Comparison of ENCODE assay signal across 10 cellular contexts in genomic region chr16:58516768-58517107, GRCh38. TPM values are rescaled to one million over a fixed set of nuclear protein-coding genes. Genes with fewer than 3 reads are reported as not detected.
DNase-seq lines count a peak whose midpoint lies in the region; ATAC-seq and FAIRE-seq lines count a peak whose summit lies in the region.
"Had no signal": no experiment of that assay in that cellular context is flagged by ENCODE, and none has a peak within 500 bp of the region (broad histone marks: within the 10 kb centered on the region; RNA-seq: fewer than 3 reads in every experiment).

No MANE protein-coding gene starts in this region.

- no peaks in the 10 kb centered on the region for H3K27me3 Mint-ChIP-seq in CD4-positive, alpha-beta memory T cell
- H3K27me3 Mint-ChIP-seq in activated naive CD8-positive, alpha-beta T cell treated with anti-CD3 and anti-CD28 coated beads, Interleukin-2, amount 10 ng/mL, durations not matched to agents 7 days and 5 days: no peaks in the 10 kb centered on the region
- no peaks in the 10 kb centered on the region for H3K27me3 Mint-ChIP-seq in naive thymus-derived CD8-positive, alpha-beta T cell

- peaks cover 28 to 40% of the 10 kb centered on the region in 2 donors for H3K36me3 Mint-ChIP-seq in CD4-positive, alpha-beta memory T cell
- H3K36me3 Mint-ChIP-seq in activated naive CD8-positive, alpha-beta T cell treated with anti-CD3 and anti-CD28 coated beads, Interleukin-2, amount 10 ng/mL, durations not matched to agents 7 days and 5 days: peaks cover 12% of the 10 kb centered on the region
- H3K36me3 Mint-ChIP-seq in naive thymus-derived CD8-positive, alpha-beta T cell: peaks cover 5 to 46% (median 14%) of the 10 kb centered on the region in 3 donors

- H3K4me1 ChIP-seq in CD4-positive, alpha-beta memory T cell (ENCODE audit: insufficient read depth, low read length): peaks cover 12% of the 10 kb centered on the region
- H3K4me1 ChIP-seq in HUES64 (ENCODE audit: insufficient read depth, low read length): peaks cover 7% of the 10 kb centered on the region; the same call in 1 of the 2 replicates

- H3K4me1 Mint-ChIP-seq in CD4-positive, alpha-beta memory T cell: peaks cover 10 to 32% (median 20%) of the 10 kb centered on the region in 4 donors
- peaks cover 23% of the 10 kb centered on the region for H3K4me1 Mint-ChIP-seq in activated naive CD8-positive, alpha-beta T cell treated with anti-CD3 and anti-CD28 coated beads, Interleukin-2, amount 10 ng/mL, durations not matched to agents 7 days and 5 days
- peaks cover 18 to 31% (median 21%) of the 10 kb centered on the region in 4 donors for H3K4me1 Mint-ChIP-seq in naive thymus-derived CD8-positive, alpha-beta T cell

- peaks cover 27% of the 10 kb centered on the region for H3K36me3 ChIP-seq in CD4-positive, alpha-beta memory T cell (ENCODE audit: insufficient read depth, low read length)
- H3K36me3 ChIP-seq in HUES64 (ENCODE audit: insufficient read depth, low read length): peaks cover 54% of the 10 kb centered on the region

- WGBS in HUES64: 94% methylated on average over 3 of the region's 4 CpGs

- ATAC-seq in activated naive CD8-positive, alpha-beta T cell treated with anti-CD3 and anti-CD28 coated beads, Interleukin-2, amount 10 ng/mL, durations not matched to agents 7 days and 5 days (ENCODE audit: low read depth): no peak
- no peak for ATAC-seq in naive thymus-derived CD8-positive, alpha-beta T cell
- ATAC-seq in GM21529 (IDR thresholded peaks at IDR 0.05; ENCODE audit: unreplicated experiment): no peak

- POLR2A ChIA-PET in CD4-positive, alpha-beta memory T cell (lab: Charles Lee; ENCODE audit: partially characterized antibody): interaction anchor here (0.7 to 1.2 kb wide), 3 partner anchors 26 to 124 kb away, joined by 3 to 6 read pairs (median 3); partner anchors contain the start of gene CNOT1
- POLR2A ChIA-PET in activated naive CD8-positive, alpha-beta T cell treated with anti-CD3 and anti-CD28 coated beads, Interleukin-2, amount 10 ng/mL, durations not matched to agents 7 days and 5 days (lab: Charles Lee): interaction anchor here (1.0 to 1.5 kb wide), 3 partner anchors 109 to 239 kb away, joined by 4 to 8 read pairs (median 5); partner anchors contain the start of gene CNOT1
- POLR2A ChIA-PET in naive thymus-derived CD8-positive, alpha-beta T cell (lab: Charles Lee): no interaction called here

- no peak overlapping the region for H3K4me3 ChIP-seq in CD4-positive, alpha-beta memory T cell (ENCODE audit: low read length in 2 of 2)
- H3K4me3 ChIP-seq in HUES64 (ENCODE audit: low read length): peak overlapping the region; percentile 66

- DNase-seq in CD4-positive, alpha-beta memory T cell: no peak
- no peak for DNase-seq in activated naive CD8-positive, alpha-beta T cell treated with anti-CD3 and anti-CD28 coated beads, Interleukin-2, amount 10 ng/mL, durations not matched to agents 7 days and 5 days
- no peak for DNase-seq in naive thymus-derived CD8-positive, alpha-beta T cell
- no peak for DNase-seq in activated gamma-delta T cell treated with Interleukin-2 at 50 U/mL for 16 hours
- no peak for DNase-seq in NCI-H2081 (lab: John Stamatoyannopoulos, UW)
- no peak for DNase-seq in HTR-8/SVneo (ENCODE audit: insufficient read length, low spot score)
- DNase-seq: KG1 had no signal

- H3K27me3 ChIP-seq in CD4-positive, alpha-beta memory T cell (ENCODE audit: insufficient read depth, low read length): no peaks in the 10 kb centered on the region
- no peaks in the 10 kb centered on the region for H3K27me3 ChIP-seq in HUES64 (ENCODE audit: insufficient read depth, low read length)

- H3K9ac ChIP-seq in HUES64 (ENCODE audit: low read depth, low read length): 0 out of 2 replicates have a peak overlapping the region, but pooled peaks have one; percentile 76

- FAIRE-seq in HTR-8/SVneo (lab: Jason Lieb, UNC): no peak
- FAIRE-seq: G401.6 had no signal

- no peaks in the 10 kb centered on the region for H3K9me3 Mint-ChIP-seq in CD4-positive, alpha-beta memory T cell
- no peaks in the 10 kb centered on the region for H3K9me3 Mint-ChIP-seq in activated naive CD8-positive, alpha-beta T cell treated with anti-CD3 and anti-CD28 coated beads, Interleukin-2, amount 10 ng/mL, durations not matched to agents 7 days and 5 days
- no peaks in the 10 kb centered on the region for H3K9me3 Mint-ChIP-seq in naive thymus-derived CD8-positive, alpha-beta T cell

- peak overlapping the region in 6 of 7 donors; percentile 10 to 74 (median 47) for H3K27ac Mint-ChIP-seq in CD4-positive, alpha-beta memory T cell
- H3K27ac Mint-ChIP-seq in activated naive CD8-positive, alpha-beta T cell treated with anti-CD3 and anti-CD28 coated beads, Interleukin-2, amount 10 ng/mL, durations not matched to agents 7 days and 5 days: no peak overlapping the region
- peak overlapping the region in 6 of 10 donors; percentile 29 to 77 (median 58) for H3K27ac Mint-ChIP-seq in naive thymus-derived CD8-positive, alpha-beta T cell

- CTCF ChIA-PET in CD4-positive, alpha-beta memory T cell (lab: Charles Lee; ENCODE audit: partially characterized antibody): interaction anchor here (0.8 kb wide), 1 partner anchor 239 kb away, joined by 3 read pairs; no protein-coding TSS in a partner anchor

- H3K9me3 ChIP-seq in CD4-positive, alpha-beta memory T cell (ENCODE audit: control insufficient read depth in 1 of 2, low read length in 2 of 2): no peaks in the 10 kb centered on the region
- no peaks in the 10 kb centered on the region for H3K9me3 ChIP-seq in HUES64 (ENCODE audit: insufficient read depth, low read depth, low read length)

- intact Hi-C loops in CD4-positive, alpha-beta memory T cell (cut with micrococcal nuclease): no loop called here

- H3K4me3 Mint-ChIP-seq in CD4-positive, alpha-beta memory T cell: peak overlapping the region; percentile 53 to 84 (median 72)
- peak overlapping the region; percentile 75 for H3K4me3 Mint-ChIP-seq in activated naive CD8-positive, alpha-beta T cell treated with anti-CD3 and anti-CD28 coated beads, Interleukin-2, amount 10 ng/mL, durations not matched to agents 7 days and 5 days
- peak overlapping the region; percentile 33 to 94 (median 78) for H3K4me3 Mint-ChIP-seq in naive thymus-derived CD8-positive, alpha-beta T cell

- no peak overlapping the region for H3K27ac ChIP-seq in CD4-positive, alpha-beta memory T cell (ENCODE audit: low read depth, low read length)
- H3K27ac ChIP-seq in HUES64 (ENCODE audit: low read depth, low read length): peak overlapping the region; percentile 41; the same call in 1 of the 2 replicates

RNA-seq across cellular contexts. Expression of gene SETD6, which starts 1.4 kb away (rescaled TPM):
- 10 to 100 TPM; 34.2 to 38.3 TPM for total RNA-seq in CD4-positive, alpha-beta memory T cell
- polyA plus RNA-seq in CD4-positive, alpha-beta memory T cell: 10 to 100 TPM in 1 of 2 donors, 1 to 10 TPM in 1; 6.1 to 13.0 TPM
- 26.5 TPM for polyA plus RNA-seq in HUES64 (2013, experiment 1 of 2)
- 23.8 TPM for polyA plus RNA-seq in HUES64 (2013, experiment 2 of 2)
- total RNA-seq in activated naive CD8-positive, alpha-beta T cell treated with anti-CD3 and anti-CD28 coated beads, Interleukin-2, amount 10 ng/mL, durations not matched to agents 7 days and 5 days: 10 to 100 TPM; 19.1 to 23.5 TPM
- total RNA-seq in naive thymus-derived CD8-positive, alpha-beta T cell: 10 to 100 TPM; 38.6 to 45.6 TPM
- 10 to 100 TPM in 2 of 3 donors, 1 to 10 TPM in 1; 9.8 to 14.5 (median 11.6) TPM for polyA plus RNA-seq in naive thymus-derived CD8-positive, alpha-beta T cell

RNA-seq across cellular contexts. Expression of gene NDRG4, which starts 16.8 kb away (rescaled TPM):
- total RNA-seq in CD4-positive, alpha-beta memory T cell: 1 to 10 TPM; 1.3 TPM
- polyA plus RNA-seq in CD4-positive, alpha-beta memory T cell: under 1 TPM in 1 of 2 donors, not detected in 1; 0.22 TPM
- polyA plus RNA-seq in HUES64 (2013, experiment 1 of 2): 11.0 TPM
- polyA plus RNA-seq in HUES64 (2013, experiment 2 of 2): 26.9 TPM
- total RNA-seq in activated naive CD8-positive, alpha-beta T cell treated with anti-CD3 and anti-CD28 coated beads, Interleukin-2, amount 10 ng/mL, durations not matched to agents 7 days and 5 days: 1 to 10 TPM; 3.2 to 4.1 TPM
- total RNA-seq in naive thymus-derived CD8-positive, alpha-beta T cell: 1 to 10 TPM; 1.5 to 1.6 TPM
- polyA plus RNA-seq in naive thymus-derived CD8-positive, alpha-beta T cell: under 1 TPM in 2 of 3 donors, not detected in 1; 0.13 to 0.56 TPM
